8 cellular contexts compared by ENCODE assay signal in genomic region chr6:30616811-30617564, GRCh38. TPM values are rescaled to one million over a fixed set of nuclear protein-coding genes. Genes with fewer than 3 reads are reported as not detected.
DNase-seq lines count a peak whose midpoint lies in the region; ATAC-seq and TF ChIP-seq lines count a peak whose summit lies in the region.

TSS of gene PPP1R10 (minus strand) at chr6:30617243. CDS start at chr6:30609944, 7,299 bp downstream.

- CTCF ChIA-PET in RWPE1 (lab: Yijun Ruan, JAX), result interaction anchor here (1.0 kb wide), 1 partner anchor 266 kb away, joined by 3 read pairs; no protein-coding TSS in a partner anchor
- CTCF ChIA-PET in naive thymus-derived CD4-positive, alpha-beta T cell (lab: Charles Lee), result interaction anchor here (1.7 to 2.4 kb wide), 2 partner anchors 62 to 105 kb away, joined by 10 to 13 read pairs; no protein-coding TSS in a partner anchor

- no peaks in the 10 kb centered on the region for H3K27me3 Mint-ChIP-seq in activated T-helper 17 cell treated with anti-CD3 and anti-CD28 coated beads, Interleukin-2, amount 50 U/mL, for 72 hours
- peaks cover 0 to 14% (median 0%) of the 10 kb centered on the region in 5 donors for H3K27me3 Mint-ChIP-seq in naive thymus-derived CD4-positive, alpha-beta T cell
- H3K27me3 Mint-ChIP-seq in stimulated activated naive B cell treated with anti-CD40 and anti-IgM and Interleukin-4, amounts not matched to agents 10 μg/mL and 1 μg/mL and 100 μg/mL, for 72 hours, result peaks cover 0 to 4% of the 10 kb centered on the region in 2 donors

- H3K4me3 ChIP-seq in LNCaP clone FGC (ENCODE audit: low read depth, low read length), result peak within 1 kb of the TSS; percentile 79
- H3K4me3 ChIP-seq in naive thymus-derived CD4-positive, alpha-beta T cell (ENCODE audit: low read length), result peak within 1 kb of the TSS; percentile 90

- no peaks in the 10 kb centered on the region for H3K27me3 ChIP-seq in naive thymus-derived CD4-positive, alpha-beta T cell (ENCODE audit: control insufficient read depth in 2 of 2, insufficient read depth in 2 of 2, low read length in 2 of 2)

- DNase-seq in Daoy (ENCODE audit: low read depth) (peak; percentile 100), GOT3 (lab: John Stamatoyannopoulos, UW) (peak; percentile 99), LNCaP clone FGC (ENCODE audit: low read depth) (peak; percentile 100), RWPE1 (ENCODE audit: low spot score) (peak; percentile 97), fibroblast of gingiva (ENCODE audit: low read depth) (peak; percentile 100)
- DNase-seq in naive thymus-derived CD4-positive, alpha-beta T cell, result peak; percentile 86 to 100 (median 99)
- DNase-seq in stimulated activated naive B cell treated with anti-CD40 and anti-IgM and Interleukin-4, amounts not matched to agents 10 μg/mL and 1 μg/mL and 100 μg/mL, for 72 hours, result peak; percentile 99

- peaks cover 20% of the 10 kb centered on the region for H3K4me1 Mint-ChIP-seq in activated T-helper 17 cell treated with anti-CD3 and anti-CD28 coated beads, Interleukin-2, amount 50 U/mL, for 72 hours
- H3K4me1 Mint-ChIP-seq in naive thymus-derived CD4-positive, alpha-beta T cell, result peaks cover 28 to 51% (median 43%) of the 10 kb centered on the region in 7 donors
- peaks cover 27 to 66% of the 10 kb centered on the region in 2 donors for H3K4me1 Mint-ChIP-seq in stimulated activated naive B cell treated with anti-CD40 and anti-IgM and Interleukin-4, amounts not matched to agents 10 μg/mL and 1 μg/mL and 100 μg/mL, for 72 hours

- peak within 1 kb of the TSS; percentile 100 for H3K27ac Mint-ChIP-seq in activated T-helper 17 cell treated with anti-CD3 and anti-CD28 coated beads, Interleukin-2, amount 50 U/mL, for 72 hours
- H3K27ac Mint-ChIP-seq in naive thymus-derived CD4-positive, alpha-beta T cell, result peak within 1 kb of the TSS; percentile 98 to 100 (median 100)
- H3K27ac Mint-ChIP-seq in stimulated activated naive B cell treated with anti-CD40 and anti-IgM and Interleukin-4, amounts not matched to agents 10 μg/mL and 1 μg/mL and 100 μg/mL, for 72 hours, result peak within 1 kb of the TSS; percentile 100

- ATAC-seq in activated T-helper 17 cell treated with anti-CD3 and anti-CD28 coated beads, Interleukin-2, amount 50 U/mL, for 72 hours (replicated peaks), result peak; percentile 84
- peak; percentile 89 for ATAC-seq in naive thymus-derived CD4-positive, alpha-beta T cell
- ATAC-seq in stimulated activated naive B cell treated with anti-CD40 and anti-IgM and Interleukin-4, amounts not matched to agents 10 μg/mL and 1 μg/mL and 100 μg/mL, for 72 hours (replicated peaks), result peak; percentile 76 to 81

- peaks cover 15 to 38% (median 17%) of the 10 kb centered on the region in 3 experiments for H3K36me3 ChIP-seq in naive thymus-derived CD4-positive, alpha-beta T cell (ENCODE audit: control insufficient read depth in 2 of 3, insufficient read depth in 3 of 3, low read length in 3 of 3)

- H3K4me3 Mint-ChIP-seq in activated T-helper 17 cell treated with anti-CD3 and anti-CD28 coated beads, Interleukin-2, amount 50 U/mL, for 72 hours, result peak within 1 kb of the TSS; percentile 94
- H3K4me3 Mint-ChIP-seq in naive thymus-derived CD4-positive, alpha-beta T cell, result peak within 1 kb of the TSS; percentile 88 to 100 (median 96)
- peak within 1 kb of the TSS; percentile 93 to 96 for H3K4me3 Mint-ChIP-seq in stimulated activated naive B cell treated with anti-CD40 and anti-IgM and Interleukin-4, amounts not matched to agents 10 μg/mL and 1 μg/mL and 100 μg/mL, for 72 hours

- peaks cover 95% of the 10 kb centered on the region for H3K36me3 Mint-ChIP-seq in activated T-helper 17 cell treated with anti-CD3 and anti-CD28 coated beads, Interleukin-2, amount 50 U/mL, for 72 hours (ENCODE audit: low read depth)
- H3K36me3 Mint-ChIP-seq in naive thymus-derived CD4-positive, alpha-beta T cell, result peaks cover 14 to 44% (median 29%) of the 10 kb centered on the region in 5 donors
- peaks cover 44 to 65% of the 10 kb centered on the region in 2 donors for H3K36me3 Mint-ChIP-seq in stimulated activated naive B cell treated with anti-CD40 and anti-IgM and Interleukin-4, amounts not matched to agents 10 μg/mL and 1 μg/mL and 100 μg/mL, for 72 hours

- no peak for TF ChIP-seq CTCF in LNCaP clone FGC (IDR thresholded peaks at IDR 0.05; ENCODE audit: control insufficient read depth, extremely low read depth, insufficient read depth)
- TF ChIP-seq CTCF in RWPE1 (conservative IDR thresholded peaks at IDR 0.05; ENCODE audit: low read depth), result no peak

- peaks cover 21 to 33% of the 10 kb centered on the region in 2 donors for H3K4me1 ChIP-seq in naive thymus-derived CD4-positive, alpha-beta T cell (ENCODE audit: control insufficient read depth in 2 of 2, insufficient read depth in 2 of 2, low read length in 2 of 2)

- no peaks in the 10 kb centered on the region for H3K9me3 ChIP-seq in naive thymus-derived CD4-positive, alpha-beta T cell (ENCODE audit: control insufficient read depth in 2 of 3, low read length in 3 of 3)

- intact Hi-C loops in naive thymus-derived CD4-positive, alpha-beta T cell (cut with micrococcal nuclease), result loop anchor here (1.0 to 10.0 kb wide), 27 partner anchors 9 to 1580 kb away; partner anchors contain the start of genes ABCF1 (in 2 of the 2), ATAT1 (in 2 of the 2), C6orf136 (in 2 of the 2) and DHX16 (in 2 of the 2)

- POLR2A ChIA-PET in RWPE1 (lab: Yijun Ruan, JAX; ENCODE audit: low non-redundant PET), result interaction anchor here (0.5 to 1.2 kb wide), 2 partner anchors 21 to 24 kb away, joined by 3 read pairs; no protein-coding TSS in a partner anchor
- POLR2A ChIA-PET in naive thymus-derived CD4-positive, alpha-beta T cell (lab: Charles Lee), result interaction anchor here (0.8 to 2.8 kb wide), 23 partner anchors 9 to 1355 kb away, joined by 3 to 21 read pairs (median 10); partner anchors contain the start of genes ABCF1, ATAT1, C6orf136 and DHX16

- no peaks in the 10 kb centered on the region for H3K9me3 Mint-ChIP-seq in activated T-helper 17 cell treated with anti-CD3 and anti-CD28 coated beads, Interleukin-2, amount 50 U/mL, for 72 hours
- H3K9me3 Mint-ChIP-seq in naive thymus-derived CD4-positive, alpha-beta T cell, result peaks cover 0 to 26% (median 0%) of the 10 kb centered on the region in 11 donors
- H3K9me3 Mint-ChIP-seq in stimulated activated naive B cell treated with anti-CD40 and anti-IgM and Interleukin-4, amounts not matched to agents 10 μg/mL and 1 μg/mL and 100 μg/mL, for 72 hours, result peaks cover 0 to 1% of the 10 kb centered on the region in 2 donors

- peak within 1 kb of the TSS; percentile 89 for H3K27ac ChIP-seq in RWPE1
- H3K27ac ChIP-seq in naive thymus-derived CD4-positive, alpha-beta T cell (ENCODE audit: low read depth, low read length), result peak within 1 kb of the TSS; percentile 93

RNA-seq across cellular contexts. Expression of gene PPP1R10, which starts in this region (rescaled TPM):
- total RNA-seq in Daoy (2014; rRNA removed; shearing (Covaris generic)), result 29.5 and 30.1 TPM in 2 replicates
- total RNA-seq in activated T-helper 17 cell treated with anti-CD3 and anti-CD28 coated beads, Interleukin-2, amount 50 U/mL, for 72 hours, result 100 to 1,000 TPM in 1 of 2 donors, 10 to 100 TPM in 1; 85.9 to 101 TPM
- 100 to 1,000 TPM; 108 to 286 (median 146) TPM for total RNA-seq in naive thymus-derived CD4-positive, alpha-beta T cell
- 10 to 100 TPM; 21.6 to 23.6 TPM for polyA plus RNA-seq in naive thymus-derived CD4-positive, alpha-beta T cell

Comparison
In these comparisons a context has a peak if more than half of its experiments do, and no peak if none do; other contexts are left out.
1. Peak in every context shown above with its lines: DNase-seq, ATAC-seq, H3K4me3 ChIP-seq and H3K27ac ChIP-seq.